ENCODE assay signal across 11 cellular contexts in genomic region chr1:207565546-207566468, GRCh38.
DNase-seq lines count a peak whose midpoint lies in the region; ATAC-seq, FAIRE-seq and TF ChIP-seq lines count a peak whose summit lies in the region.
"Had no signal": no experiment of that assay in that cellular context is flagged by ENCODE, and none has a peak within 500 bp of the region (broad histone marks: within the 10 kb centered on the region; RNA-seq: fewer than 3 reads in every experiment).

No MANE protein-coding gene starts in this region.

- no peaks in the 10 kb centered on the region for H3K4me1 Mint-ChIP-seq in effector memory CD8-positive, alpha-beta T cell (ENCODE audit: low read depth in 2 of 2)
- H3K4me1 Mint-ChIP-seq in stimulated activated effector memory CD8-positive, alpha-beta T cell treated with anti-CD3 and anti-CD28 coated beads, Interleukin-12 subunit alpha, Interleukin-12 subunit beta, amount 100 ng/mL, for 72 hours, result no peaks in the 10 kb centered on the region
- H3K4me1 Mint-ChIP-seq: CD4-positive, CD25-positive, alpha-beta regulatory T cell had no signal

- peak in 3 of 4 donors; percentile 44 to 58 (median 56) for ATAC-seq in pancreas
- ATAC-seq in effector memory CD8-positive, alpha-beta T cell (replicated peaks), result no peak
- no peak for ATAC-seq in stimulated activated effector memory CD8-positive, alpha-beta T cell treated with anti-CD3 and anti-CD28 coated beads, Interleukin-12 subunit alpha, Interleukin-12 subunit beta, amount 100 ng/mL, for 72 hours

- peak; percentile 59 for TF ChIP-seq CTCF in choroid plexus epithelial cell (conservative IDR thresholded peaks at IDR 0.05; ENCODE audit: low read depth, low read length)
- TF ChIP-seq CTCF in pancreas (IDR thresholded peaks at IDR 0.05), result no peak

- no peak overlapping the region for H3K4me3 ChIP-seq in choroid plexus epithelial cell (ENCODE audit: low read depth, low read length)
- H3K4me3 ChIP-seq in pancreas, result no peak overlapping the region
- H3K4me3 ChIP-seq: ovary had no signal

- H3K36me3 ChIP-seq in pancreas, result no peaks in the 10 kb centered on the region
- H3K36me3 ChIP-seq: ovary had no signal

- FAIRE-seq in pancreas (lab: Jason Lieb, UNC), result no peak

- WGBS in pancreas, 2 donors, result 54 to 60% methylated on average over 4 of the region's 4 CpGs

- H3K27me3 Mint-ChIP-seq in effector memory CD8-positive, alpha-beta T cell, result peaks cover 0 to 6% of the 10 kb centered on the region in 2 donors

- no peak overlapping the region for H3K27ac Mint-ChIP-seq in effector memory CD8-positive, alpha-beta T cell
- H3K27ac Mint-ChIP-seq in stimulated activated effector memory CD8-positive, alpha-beta T cell treated with anti-CD3 and anti-CD28 coated beads, Interleukin-12 subunit alpha, Interleukin-12 subunit beta, amount 100 ng/mL, for 72 hours, result no peak overlapping the region
- H3K27ac Mint-ChIP-seq: CD4-positive, CD25-positive, alpha-beta regulatory T cell had no signal

- H3K27me3 ChIP-seq in pancreas, result no peaks in the 10 kb centered on the region
- H3K27me3 ChIP-seq: ovary had no signal

- peaks cover 7% of the 10 kb centered on the region for H3K36me3 Mint-ChIP-seq in effector memory CD8-positive, alpha-beta T cell (ENCODE audit: insufficient read depth)
- H3K36me3 Mint-ChIP-seq in stimulated activated effector memory CD8-positive, alpha-beta T cell treated with anti-CD3 and anti-CD28 coated beads, Interleukin-12 subunit alpha, Interleukin-12 subunit beta, amount 100 ng/mL, for 72 hours, result no peaks in the 10 kb centered on the region
- H3K36me3 Mint-ChIP-seq: CD4-positive, CD25-positive, alpha-beta regulatory T cell had no signal

- no peak overlapping the region for H3K4me3 Mint-ChIP-seq in effector memory CD8-positive, alpha-beta T cell
- no peak overlapping the region for H3K4me3 Mint-ChIP-seq in stimulated activated effector memory CD8-positive, alpha-beta T cell treated with anti-CD3 and anti-CD28 coated beads, Interleukin-12 subunit alpha, Interleukin-12 subunit beta, amount 100 ng/mL, for 72 hours
- H3K4me3 Mint-ChIP-seq: CD4-positive, CD25-positive, alpha-beta regulatory T cell had no signal

- no peak overlapping the region for H3K27ac ChIP-seq in pancreas
- H3K27ac ChIP-seq: ovary had no signal

- DNase-seq in NCI-H2081 (lab: John Stamatoyannopoulos, UW) (peak; percentile 15 to 34), NCI-H2081 treated with DMSO at 0.1 percent for 48 hours (lab: John Stamatoyannopoulos, UW) (no peak), M059J (ENCODE audit: low read depth) (peak; percentile 21), choroid plexus epithelial cell (ENCODE audit: low read depth) (peak; percentile 27), pancreas (peak in 1 of 6 donors; percentile 15)
- no peak for DNase-seq in effector memory CD8-positive, alpha-beta T cell
- no peak for DNase-seq in activated CD8-positive, alpha-beta memory T cell treated with anti-CD3 and anti-CD28 coated beads for 24 hours
- no peak for DNase-seq in stimulated activated effector memory CD8-positive, alpha-beta T cell treated with anti-CD3 and anti-CD28 coated beads, Interleukin-12 subunit alpha, Interleukin-12 subunit beta, amount 100 ng/mL, for 72 hours (ENCODE audit: low spot score in 2 of 2)
- DNase-seq: CD4-positive, CD25-positive, alpha-beta regulatory T cell; KG1; ovary had no signal

- no peaks in the 10 kb centered on the region for H3K9me3 ChIP-seq in pancreas
- H3K9me3 ChIP-seq: ovary had no signal

- H3K9me3 Mint-ChIP-seq in effector memory CD8-positive, alpha-beta T cell, result no peaks in the 10 kb centered on the region
- H3K9me3 Mint-ChIP-seq in stimulated activated effector memory CD8-positive, alpha-beta T cell treated with anti-CD3 and anti-CD28 coated beads, Interleukin-12 subunit alpha, Interleukin-12 subunit beta, amount 100 ng/mL, for 72 hours, result no peaks in the 10 kb centered on the region
- H3K9me3 Mint-ChIP-seq: CD4-positive, CD25-positive, alpha-beta regulatory T cell had no signal

- intact Hi-C loops in pancreas (cut with DNase I), result no loop called here

- no peaks in the 10 kb centered on the region for H3K4me1 ChIP-seq in pancreas

Comparison
In these comparisons a context has a peak if more than half of its experiments do, and no peak if none do; other contexts are left out.
1. DNase-seq: peak in NCI-H2081 (2 of 2), M059J (single experiment) and choroid plexus epithelial cell (single experiment); none in NCI-H2081 treated with DMSO at 0.1 percent for 48 hours (single experiment), effector memory CD8-positive, alpha-beta T cell (0 of 3), activated CD8-positive, alpha-beta memory T cell treated with anti-CD3 and anti-CD28 coated beads for 24 hours (single experiment) and stimulated activated effector memory CD8-positive, alpha-beta T cell treated with anti-CD3 and anti-CD28 coated beads, Interleukin-12 subunit alpha, Interleukin-12 subunit beta, amount 100 ng/mL, for 72 hours (0 of 2).
2. ATAC-seq: peak in pancreas (3 of 4); none in effector memory CD8-positive, alpha-beta T cell (single experiment) and stimulated activated effector memory CD8-positive, alpha-beta T cell treated with anti-CD3 and anti-CD28 coated beads, Interleukin-12 subunit alpha, Interleukin-12 subunit beta, amount 100 ng/mL, for 72 hours (single experiment).